Comparison of ENCODE assay signal across 14 cellular contexts in the genomic region with DNA sequence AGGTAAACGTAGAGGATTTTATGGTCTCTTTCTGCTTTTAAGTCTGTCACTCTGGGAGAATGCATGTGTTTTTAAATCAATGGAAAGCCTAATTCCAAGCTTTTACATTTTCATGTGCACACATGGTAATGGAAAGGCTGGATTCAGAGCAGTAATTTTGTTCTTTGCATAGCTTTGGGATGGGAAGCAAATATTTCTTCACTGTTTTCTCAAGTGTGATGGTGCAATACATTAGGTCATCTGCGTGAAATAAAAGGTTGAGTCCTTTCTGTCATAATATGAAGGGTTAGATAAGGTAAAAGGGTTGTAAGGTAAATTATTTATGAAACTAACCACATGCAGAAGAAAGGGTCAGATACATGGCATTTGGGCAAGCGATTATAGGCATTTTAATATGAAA.
"Had no signal": no experiment of that assay in that cellular context is flagged by ENCODE, and none has a peak within 500 bp of the region (broad histone marks: within the 10 kb centered on the region; RNA-seq: fewer than 3 reads in every experiment).

No MANE protein-coding gene starts in this region.

- H3K4me3 ChIP-seq: adrenal gland, ovary, upper lobe of left lung had no signal

- H3K36me3 ChIP-seq: adrenal gland, brain microvascular endothelial cell, ovary, upper lobe of left lung had no signal

- DNase-seq: activated CD4-positive, alpha-beta T cell treated with anti-CD3 and anti-CD28 coated beads for 36 hours; activated naive CD4-positive, alpha-beta T cell treated with anti-CD3 and anti-CD28 coated beads, Interleukin-2, amount 10 ng/mL, durations not matched to agents 7 days and 5 days; adrenal gland; brain microvascular endothelial cell; cerebellar nuclear complex; dermis blood vessel endothelial cell; erythroblast; ovary; stimulated activated CD4-positive, alpha-beta T cell treated with anti-CD3 and anti-CD28 coated beads, Interleukin-4, amount 100 ng/mL, for 1 hour; stimulated activated CD8-positive, alpha-beta memory T cell treated with anti-CD3 and anti-CD28 coated beads, Interleukin-4, amount 100 ng/mL, for 48 hours; stimulated activated naive CD8-positive, alpha-beta T cell treated with anti-CD3 and anti-CD28 coated beads, Interleukin-15, Interleukin-2, amounts not matched to agents 100 U/mL and 50 U/mL, for 24 hours; upper lobe of left lung had no signal

- H3K27me3 ChIP-seq: adrenal gland, brain microvascular endothelial cell, ovary, upper lobe of left lung had no signal

- H3K27ac ChIP-seq: adrenal gland, brain microvascular endothelial cell, ovary, upper lobe of left lung, VCaP had no signal

- H3K9me3 ChIP-seq: adrenal gland, ovary, upper lobe of left lung had no signal

- ATAC-seq: activated CD4-positive, alpha-beta T cell treated with anti-CD3 and anti-CD28 coated beads for 36 hours; activated T-helper 17 cell treated with anti-CD3 and anti-CD28 coated beads, Interleukin-2, amount 50 U/mL, for 72 hours; stimulated activated naive CD8-positive, alpha-beta T cell treated with anti-CD3 and anti-CD28 coated beads, Interleukin-15, Interleukin-2, amounts not matched to agents 100 U/mL and 50 U/mL, for 24 hours had no signal
